In genomic region chr3:183654727-183655126, GRCh38 we compare ENCODE assay signal across 23 cellular contexts. TPM values are rescaled to one million over a fixed set of nuclear protein-coding genes. Genes with fewer than 3 reads are reported as not detected.
DNase-seq lines count a peak whose midpoint lies in the region; ATAC-seq, FAIRE-seq and TF ChIP-seq lines count a peak whose summit lies in the region.
"Had no signal": no experiment of that assay in that cellular context is flagged by ENCODE, and none has a peak within 500 bp of the region (broad histone marks: within the 10 kb centered on the region; RNA-seq: fewer than 3 reads in every experiment).

No MANE protein-coding gene starts in this region.

- ATAC-seq in K562: no peak
- ATAC-seq: A549 had no signal

- peak overlapping the region; percentile 11 for H3K27ac ChIP-seq in left ventricle myocardium inferior (replicated peaks)
- no peak overlapping the region for H3K27ac ChIP-seq in right atrium auricular region
- H3K27ac ChIP-seq in K562 (ENCODE audit: extremely low read depth, low read depth, low read length): no peak overlapping the region
- no peak overlapping the region for H3K27ac ChIP-seq in neuronal stem cell (replicated peaks; ENCODE audit: low read length)
- H3K27ac ChIP-seq: A549; BLaER1 treated with 17β-estradiol and CSF1 and Interleukin-3, amounts not matched to agents 10 nM and 100 nM had no signal

- POLR2A ChIA-PET in K562 (lab: Yijun Ruan, JAX): interaction anchor here (0.7 to 1.4 kb wide), 3 partner anchors 11 to 201 kb away, joined by 3 to 4 read pairs (median 3); no protein-coding TSS in a partner anchor

- H3K79me2 ChIP-seq in K562 (ENCODE audit: control insufficient read depth, insufficient read depth, low read length): no peaks in the 10 kb centered on the region

- DNase-seq in left ventricle myocardium inferior (no peak), right atrium auricular region (ENCODE audit: low spot score) (no peak), GM12892 (ENCODE audit: insufficient read length) (no peak), K562 (ENCODE audit: extremely low read depth in 1 of 4, low spot score in 3 of 4) (no peak), neuronal stem cell (ENCODE audit: low spot score) (no peak)
- no peak for DNase-seq in stimulated activated CD4-positive, alpha-beta T cell treated with anti-CD3 and anti-CD28 coated beads, Interleukin-1b, Interleukin-23, amount 100 ng/mL, for 48 hours
- DNase-seq: 8988T; ACHN; AML-193; BE2C; Calu3; CD4-positive, alpha-beta memory T cell; COR-L47; DMS53; DMS79 treated with DMSO at 0.1 percent for 48 hours; GF-D8; GOT3; HFFc6 had no signal

- H3K4me2 ChIP-seq in K562 (ENCODE audit: insufficient read depth, low read length) (no peak overlapping the region), neuronal stem cell (ENCODE audit: insufficient read depth, low read length, poor library complexity, severe bottlenecking) (no peak overlapping the region)
- H3K4me2 ChIP-seq: A549; BLaER1 treated with 17β-estradiol and CSF1 and Interleukin-3, amounts not matched to agents 10 nM and 100 nM had no signal

- no peak overlapping the region for H2BK5ac ChIP-seq in neuronal stem cell (ENCODE audit: low read length)

- H2BK12ac ChIP-seq in neuronal stem cell (ENCODE audit: low read length): no peak overlapping the region

- no peak overlapping the region for H4K8ac ChIP-seq in neuronal stem cell (ENCODE audit: low read depth, low read length)

- H3K4me1 ChIP-seq in left ventricle myocardium inferior: peaks cover 74% of the 10 kb centered on the region
- peaks cover 0 to 11% of the 10 kb centered on the region in 2 donors for H3K4me1 ChIP-seq in right atrium auricular region
- H3K4me1 ChIP-seq in K562 (replicated peaks in 1 of 2; ENCODE audit: control insufficient read depth in 2 of 2, insufficient read depth in 2 of 2, low read length in 2 of 2): no peaks in the 10 kb centered on the region
- no peaks in the 10 kb centered on the region for H3K4me1 ChIP-seq in neuronal stem cell (ENCODE audit: control insufficient read depth in 2 of 2, insufficient read depth in 1 of 2, low read depth in 1 of 2, low read length in 2 of 2)
- H3K4me1 ChIP-seq: A549; BE2C; BLaER1 treated with 17β-estradiol and CSF1 and Interleukin-3, amounts not matched to agents 10 nM and 100 nM; HAP-1 had no signal

- in situ Hi-C loops in K562 (cut with MboI): no loop called here

- H2AK5ac ChIP-seq in neuronal stem cell (ENCODE audit: low read depth, low read length): no peak overlapping the region

- H3K9ac ChIP-seq in K562 (ENCODE audit: insufficient read depth in 1 of 2, low read depth in 2 of 2, low read length in 2 of 2): no peak overlapping the region
- no peak overlapping the region for H3K9ac ChIP-seq in neuronal stem cell (ENCODE audit: low read depth, low read length, poor library complexity)
- H3K9ac ChIP-seq: BLaER1 treated with 17β-estradiol and CSF1 and Interleukin-3, amounts not matched to agents 10 nM and 100 nM had no signal

- FAIRE-seq in GM12892 (lab: Jason Lieb, UNC) (peak; percentile 24), K562 (lab: Jason Lieb, UNC) (no peak)
- FAIRE-seq: A549, GM12891, H54 had no signal

- TF ChIP-seq CTCF in left ventricle myocardium inferior (IDR thresholded peaks at IDR 0.05; ENCODE audit: borderline replicate concordance) (no peak), right atrium auricular region (IDR thresholded peaks at IDR 0.05) (no peak), K562 (IDR thresholded peaks at IDR 0.05 in 2 of 3, conservative IDR thresholded peaks at IDR 0.05 in 1 of 3; ENCODE audit: insufficient read depth in 2 of 3, low read depth in 1 of 3, low read length in 3 of 3) (no peak)

- H3K4ac ChIP-seq in neuronal stem cell (ENCODE audit: low read length): no peak overlapping the region

- 67% methylated on average over 1 of the region's 1 CpG for whole genome bisulfite sequencing in K562 (ENCODE audit: insufficient coverage, low coverage, missing lambda C conversion rate)
- no CpG with 5 or more reads among the region's 1 CpG for WGBS in neuronal stem cell (ENCODE audit: extremely low coverage in 2 of 2, insufficient read length in 2 of 2, insufficient replicate concordance in 1 of 2), 2 donors

- no peaks in the 10 kb centered on the region for H3K27me3 ChIP-seq in left ventricle myocardium inferior (ENCODE audit: low read depth)
- H3K27me3 ChIP-seq in right atrium auricular region: no peaks in the 10 kb centered on the region
- no peaks in the 10 kb centered on the region for H3K27me3 ChIP-seq in K562 (ENCODE audit: control insufficient read depth in 2 of 2, insufficient read depth in 2 of 2, low read length in 2 of 2)
- no peaks in the 10 kb centered on the region for H3K27me3 ChIP-seq in neuronal stem cell (ENCODE audit: control insufficient read depth in 3 of 3, insufficient read depth in 3 of 3, low read depth in 1 of 3, low read length in 3 of 3)
- H3K27me3 ChIP-seq: BE2C; BLaER1 treated with 17β-estradiol and CSF1 and Interleukin-3, amounts not matched to agents 10 nM and 100 nM had no signal

- H4K20me1 ChIP-seq in K562 (replicated peaks; ENCODE audit: control insufficient read depth, insufficient read depth, low read length): no peaks in the 10 kb centered on the region

- H3K79me1 ChIP-seq in neuronal stem cell (ENCODE audit: low read depth, low read length): no peaks in the 10 kb centered on the region

- no peak for TF ChIP-seq POLR2A in GM12892 (IDR thresholded peaks at IDR 0.05; ENCODE audit: low read depth, low read length)
- no peak for TF ChIP-seq POLR2A in K562 (conservative IDR thresholded peaks at IDR 0.05)

- H3K36me3 ChIP-seq in left ventricle myocardium inferior (peaks cover 79% of the 10 kb centered on the region), right atrium auricular region (peaks cover 59% of the 10 kb centered on the region), K562 (ENCODE audit: control insufficient read depth, insufficient read depth, low read length) (peaks cover 6% of the 10 kb centered on the region; the same call in 2 of the 3 replicates), neuronal stem cell (replicated peaks in 1 of 2; ENCODE audit: control insufficient read depth in 2 of 2, insufficient read depth in 2 of 2, low read length in 2 of 2) (peaks cover 8 to 36% of the 10 kb centered on the region in 2 donors)
- H3K36me3 ChIP-seq: HAP-1 had no signal

- H3K9me1 ChIP-seq in K562 (ENCODE audit: control insufficient read depth, insufficient read depth, low read length): no peaks in the 10 kb centered on the region

- no peak overlapping the region for H3K18ac ChIP-seq in neuronal stem cell (ENCODE audit: low read length)

- no TSS peak for BruUV-seq in K562 (replicated peaks; lab: Mats Ljungman, UMichigan)

- CTCF ChIA-PET in K562 (lab: Yijun Ruan, JAX; ENCODE audit: low intra/inter-chr PET ratio): no interaction called here

- no peak for TF ChIP-seq RAD21 in K562 (CRISPR knock-in tag; conservative IDR thresholded peaks at IDR 0.05 in 1 of 2, IDR thresholded peaks at IDR 0.05 in 1 of 2)

- no peak overlapping the region for H4K91ac ChIP-seq in neuronal stem cell (ENCODE audit: low read depth, low read length, poor library complexity)

- H2BK15ac ChIP-seq in neuronal stem cell (ENCODE audit: low read length): no peak overlapping the region

- H3K9me3 ChIP-seq in left ventricle myocardium inferior (replicated peaks) (peaks cover 46% of the 10 kb centered on the region), right atrium auricular region (peaks cover 9 to 37% of the 10 kb centered on the region in 2 donors), K562 (replicated peaks; ENCODE audit: control insufficient read depth, insufficient read depth, low read depth, low read length) (peaks cover 10% of the 10 kb centered on the region; the same call in 1 of the 2 replicates), neuronal stem cell (replicated peaks in 1 of 2; ENCODE audit: control insufficient read depth in 2 of 2, insufficient read depth in 1 of 2, low read depth in 1 of 2, low read length in 2 of 2) (peaks cover 22 to 45% of the 10 kb centered on the region in 2 donors)
- H3K9me3 ChIP-seq: BE2C had no signal

- no peak overlapping the region for H2BK120ac ChIP-seq in neuronal stem cell (ENCODE audit: low read depth, low read length)

- intact Hi-C loops in left ventricle myocardium inferior (cut with micrococcal nuclease): no loop called here
- intact Hi-C loops in K562 (cut with micrococcal nuclease): no loop called here

- H2AFZ ChIP-seq in K562 (ENCODE audit: low read depth, low read length) (no peak overlapping the region), neuronal stem cell (ENCODE audit: low read length) (no peak overlapping the region)

- no peak overlapping the region for H3K4me3 ChIP-seq in left ventricle myocardium inferior
- no peak overlapping the region for H3K4me3 ChIP-seq in right atrium auricular region
- no peak overlapping the region for H3K4me3 ChIP-seq in K562
- no peak overlapping the region for H3K4me3 ChIP-seq in neuronal stem cell (ENCODE audit: low read length in 2 of 2)
- H3K4me3 ChIP-seq: A549, HAP-1 had no signal

- H3K14ac ChIP-seq in neuronal stem cell (ENCODE audit: low read length): no peak overlapping the region

- H3K23ac ChIP-seq in neuronal stem cell (ENCODE audit: low read depth, low read length, poor library complexity): no peak overlapping the region

- no peak for TF ChIP-seq EP300 in K562 (IDR thresholded peaks at IDR 0.05; ENCODE audit: low read length)

RNA-seq across cellular contexts. Expression of gene KLHL24, which starts 19.3 kb away (rescaled TPM):
- total RNA-seq in left ventricle myocardium inferior: 217 TPM
- 100 to 1,000 TPM; 135 to 210 TPM for total RNA-seq in right atrium auricular region
- polyA plus RNA-seq in GM12892 (2012; ENCODE audit: missing spikeins): 5.8 TPM
- total RNA-seq in K562 (2011; cell fraction: chromatin; rRNA removed; ENCODE audit: low replicate concordance): 24.6 and 59.1 TPM in 2 replicates
- total RNA-seq in K562 (2011; cell fraction: nucleolus; rRNA removed): 10.0 and 17.0 TPM in 2 replicates
- 23.2 and 26.3 TPM in 2 replicates for total RNA-seq in K562 (2011; cell fraction: nucleoplasm; rRNA removed)
- total RNA-seq in K562 (2014; rRNA removed): 9.5 and 14.2 TPM in 2 replicates
- total RNA-seq in K562 (2014; rRNA removed; fragmentation: Illumina TruSeq; extraction: Trizol): 14.7 and 18.8 TPM in 2 replicates
- 7.4 and 8.7 TPM in 2 replicates for total RNA-seq in K562 (2015; rRNA removed; fragmentation: Illumina TruSeq; extraction: Trizol)
- total RNA-seq in K562 (2021): 14.5 and 21.2 TPM in 2 replicates
- 15.8 and 18.3 TPM in 2 replicates for polyA plus RNA-seq in K562 (2011; rRNA removed)
- 10.0 and 19.4 TPM in 2 replicates for polyA plus RNA-seq in K562 (2011; cell fraction: cytosol; rRNA removed)
- polyA plus RNA-seq in K562 (2011; cell fraction: nucleus; rRNA removed): 5.9 and 12.3 TPM in 2 replicates
- polyA plus RNA-seq in K562 (2012): 8.5 and 10.7 TPM in 2 replicates
- 9.1 and 13.7 TPM in 2 replicates for polyA plus RNA-seq in K562 (2014; fragmentation: Illumina TruSeq; extraction: Trizol)
- polyA plus RNA-seq in K562 (2014; fragmentation: Nextera tagmentation; extraction: Ambion mirVana): 1 to 10 TPM; 3.3 to 6.6 TPM
- polyA plus RNA-seq in K562 (2014; rRNA removed): 13.8 and 17.1 TPM in 2 replicates
- polyA minus RNA-seq in K562 (2011; rRNA and poly(A)+ RNA removed): 76.5 and 94.0 TPM in 2 replicates
- 18.3 and 29.7 TPM in 2 replicates for polyA minus RNA-seq in K562 (2011; cell fraction: cytosol; rRNA and poly(A)+ RNA removed)
- polyA minus RNA-seq in K562 (2011; cell fraction: nucleus; rRNA and poly(A)+ RNA removed): 10.1 and 21.4 TPM in 2 replicates
- polyA plus RNA-seq in neuronal stem cell (2013, experiment 1 of 2): 24.1 TPM
- polyA plus RNA-seq in neuronal stem cell (2013, experiment 2 of 2): 25.1 TPM

RNA-seq across cellular contexts. Expression of gene YEATS2, which starts 42.9 kb away (rescaled TPM):
- total RNA-seq in left ventricle myocardium inferior: 10.7 TPM
- 10 to 100 TPM in 1 of 2 donors, 1 to 10 TPM in 1; 9.2 to 12.6 TPM for total RNA-seq in right atrium auricular region
- 25.9 TPM for polyA plus RNA-seq in GM12892 (2012; ENCODE audit: missing spikeins)
- total RNA-seq in K562 (2011; cell fraction: chromatin; rRNA removed; ENCODE audit: low replicate concordance): 101 and 141 TPM in 2 replicates
- total RNA-seq in K562 (2011; cell fraction: nucleolus; rRNA removed): 48.4 and 57.5 TPM in 2 replicates
- total RNA-seq in K562 (2011; cell fraction: nucleoplasm; rRNA removed): 86.7 and 121 TPM in 2 replicates
- total RNA-seq in K562 (2014; rRNA removed): 18.4 and 18.8 TPM in 2 replicates
- total RNA-seq in K562 (2014; rRNA removed; fragmentation: Illumina TruSeq; extraction: Trizol): 21.3 and 22.0 TPM in 2 replicates
- total RNA-seq in K562 (2015; rRNA removed; fragmentation: Illumina TruSeq; extraction: Trizol): 20.3 and 22.6 TPM in 2 replicates
- total RNA-seq in K562 (2021): 18.6 and 19.0 TPM in 2 replicates
- 35.2 and 36.6 TPM in 2 replicates for polyA plus RNA-seq in K562 (2011; rRNA removed)
- 28.8 TPM in 2 replicates for polyA plus RNA-seq in K562 (2011; cell fraction: cytosol; rRNA removed)
- 47.1 and 52.7 TPM in 2 replicates for polyA plus RNA-seq in K562 (2011; cell fraction: nucleus; rRNA removed)
- polyA plus RNA-seq in K562 (2012): 14.2 and 17.2 TPM in 2 replicates
- 25.8 and 27.1 TPM in 2 replicates for polyA plus RNA-seq in K562 (2014; fragmentation: Illumina TruSeq; extraction: Trizol)
- 1 to 10 TPM; 1.8 to 2.1 TPM for polyA plus RNA-seq in K562 (2014; fragmentation: Nextera tagmentation; extraction: Ambion mirVana)
- polyA plus RNA-seq in K562 (2014; rRNA removed): 14.7 and 16.7 TPM in 2 replicates
- 41.0 and 45.9 TPM in 2 replicates for polyA minus RNA-seq in K562 (2011; rRNA and poly(A)+ RNA removed)
- 22.4 and 27.1 TPM in 2 replicates for polyA minus RNA-seq in K562 (2011; cell fraction: cytosol; rRNA and poly(A)+ RNA removed)
- polyA minus RNA-seq in K562 (2011; cell fraction: nucleus; rRNA and poly(A)+ RNA removed): 26.7 and 44.9 TPM in 2 replicates
- 32.5 TPM for polyA plus RNA-seq in neuronal stem cell (2013, experiment 1 of 2)
- polyA plus RNA-seq in neuronal stem cell (2013, experiment 2 of 2): 32.1 TPM
